8 cellular contexts compared by ENCODE assay signal in the genomic region with DNA sequence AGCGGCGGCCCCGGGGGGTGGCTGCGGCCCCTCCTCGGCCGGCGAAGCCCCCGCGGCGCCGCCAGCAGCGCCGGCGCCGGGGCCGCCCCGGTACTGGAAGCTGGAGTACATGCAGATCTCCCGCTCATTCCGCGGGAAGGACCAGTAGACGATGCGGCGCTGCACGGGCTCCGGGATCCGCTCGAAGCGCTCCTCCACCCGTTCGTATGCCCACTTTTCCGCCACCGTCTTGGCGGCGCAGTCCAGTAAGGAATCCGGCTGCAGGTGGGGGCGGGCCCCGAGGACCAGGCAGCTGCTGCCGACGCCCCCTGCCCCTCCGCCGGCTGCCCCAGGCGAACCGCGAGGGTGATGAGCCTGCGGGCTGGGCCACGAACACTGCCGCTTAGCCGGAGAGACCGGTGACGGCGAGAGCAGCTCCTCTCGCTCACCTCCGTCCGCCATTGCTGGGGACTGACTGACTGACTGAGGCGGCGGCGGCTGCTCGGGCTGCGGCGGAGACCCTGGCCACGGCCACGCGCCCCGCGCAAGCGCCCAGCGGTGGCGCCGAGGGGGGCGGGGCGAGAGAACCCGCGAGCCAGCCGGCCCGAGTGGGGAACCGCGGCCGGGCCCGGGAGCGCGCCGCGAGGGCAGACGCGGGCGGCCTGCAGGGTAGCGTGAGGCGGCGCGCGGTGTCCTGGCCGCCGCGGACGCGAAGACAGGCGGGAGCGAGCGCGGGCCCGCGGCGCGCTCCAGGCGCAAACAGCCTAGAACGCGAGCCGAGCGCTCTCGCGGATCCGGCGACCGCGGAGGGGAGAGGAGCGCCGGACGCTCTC. TPM values are rescaled to one million over a fixed set of nuclear protein-coding genes. Genes with fewer than 3 reads are reported as not detected.
DNase-seq lines count a peak whose midpoint lies in the region; ATAC-seq and TF ChIP-seq lines count a peak whose summit lies in the region.

A gene (minus strand): TSS at position 696 of the 812 bp plus-strand sequence. CDS start 255 bp downstream, at position 441.

- H3K9me3 ChIP-seq in HUES64 (ENCODE audit: insufficient read depth, low read depth, low read length) (no peaks in the 10 kb centered on the region), SK-N-MC (ENCODE audit: low read depth, low read length) (no peaks in the 10 kb centered on the region), heart left ventricle (no peaks in the 10 kb centered on the region), parathyroid adenoma (ENCODE audit: control insufficient read depth, low read length) (no peaks in the 10 kb centered on the region), tibial artery (no peaks in the 10 kb centered on the region)

- peak within 1 kb of the TSS; percentile 91 for H2AFZ ChIP-seq in parathyroid adenoma

- H3K27ac ChIP-seq in HUES64 (ENCODE audit: low read depth, low read length) = peak within 1 kb of the TSS; percentile 35; the same call in 1 of the 2 replicates
- H3K27ac ChIP-seq in SK-N-MC = no peak within 1 kb of the TSS
- H3K27ac ChIP-seq in heart left ventricle = peak within 1 kb of the TSS; percentile 16 to 90 (median 83)
- H3K27ac ChIP-seq in parathyroid adenoma = peak within 1 kb of the TSS; percentile 80
- H3K27ac ChIP-seq in tibial artery = peak within 1 kb of the TSS; percentile 79 to 92

- H3K27me3 ChIP-seq in HUES64 (ENCODE audit: insufficient read depth, low read length) (peaks cover 68% of the 10 kb centered on the region), heart left ventricle (peaks cover 0 to 29% (median 0%) of the 10 kb centered on the region in 9 donors), parathyroid adenoma (ENCODE audit: control insufficient read depth, insufficient read depth, low read length) (no peaks in the 10 kb centered on the region), tibial artery (no peaks in the 10 kb centered on the region)

- WGBS in HUES64 = under 1% methylated on average over 118 of the region's 118 CpGs
- WGBS in heart left ventricle, 4 donors = 0 to 1% (median 1%) methylated on average over 28 to 118 of the region's 118 CpGs

- ATAC-seq in GM19043 (IDR thresholded peaks at IDR 0.05; ENCODE audit: low read depth, unreplicated experiment) = peak; percentile 57
- ATAC-seq in heart left ventricle = peak; percentile 88 to 97 (median 92)

- DNase-seq in AG09309 (ENCODE audit: low read depth) (no peak), SK-N-MC (ENCODE audit: low read depth, low spot score) (no peak), heart left ventricle (peak; percentile 52 to 83 (median 63)), tibial artery (peak; percentile 38 to 74)
- DNase-seq in activated naive CD8-positive, alpha-beta T cell treated with anti-CD3 and anti-CD28 coated beads, Interleukin-2, amount 50 U/mL, for 16 hours (ENCODE audit: low read depth, low spot score) = peak; percentile 13

- H3K36me3 ChIP-seq in HUES64 (ENCODE audit: insufficient read depth, low read length) = no peaks in the 10 kb centered on the region
- H3K36me3 ChIP-seq in SK-N-MC (ENCODE audit: insufficient read depth, low read length) = no peaks in the 10 kb centered on the region
- H3K36me3 ChIP-seq in heart left ventricle = no peaks in the 10 kb centered on the region
- no peaks in the 10 kb centered on the region for H3K36me3 ChIP-seq in parathyroid adenoma (ENCODE audit: control insufficient read depth, insufficient read depth, low read length)
- H3K36me3 ChIP-seq in tibial artery = no peaks in the 10 kb centered on the region

- intact Hi-C loops in heart left ventricle (cut with DNase I) = loop anchor here in 2 of 10 donors (5.0 to 10.0 kb wide), 2 partner anchors 96 to 191 kb away; a partner anchor contains a TSS
- intact Hi-C loops in tibial artery (cut with DNase I; ENCODE audit: low total_unique reads) = no loop called here

- TF ChIP-seq CTCF in AG09309 (IDR thresholded peaks at IDR 0.05; ENCODE audit: control insufficient read depth, insufficient read depth, low read depth, low read length, missing control alignments) (no peak), heart left ventricle (IDR thresholded peaks at IDR 0.05) (no peak), parathyroid adenoma (IDR thresholded peaks at IDR 0.05) (no peak), tibial artery (IDR thresholded peaks at IDR 0.05) (peak in 1 of 2 experiments; percentile 4)

- H3K4me3 ChIP-seq in AG09309 (ENCODE audit: control insufficient read depth, low read depth, low read length) (peak within 1 kb of the TSS; percentile 56), HUES64 (ENCODE audit: low read length) (peak within 1 kb of the TSS; percentile 90), SK-N-MC (peak within 1 kb of the TSS; percentile 89), heart left ventricle (peak within 1 kb of the TSS; percentile 71 to 95 (median 84)), parathyroid adenoma (ENCODE audit: low read depth, low read length) (peak within 1 kb of the TSS; percentile 63), tibial artery (peak within 1 kb of the TSS; percentile 74 to 92)

- TF ChIP-seq POLR2A in heart left ventricle (IDR thresholded peaks at IDR 0.05) = peak in 1 of 2 donors; percentile 22

- no peaks in the 10 kb centered on the region for H3K79me2 ChIP-seq in parathyroid adenoma

- peak within 1 kb of the TSS; percentile 83 for H3K4me2 ChIP-seq in parathyroid adenoma (ENCODE audit: low read length)

- H3K9ac ChIP-seq in HUES64 (ENCODE audit: low read depth, low read length) (peak within 1 kb of the TSS; percentile 80), SK-N-MC (ENCODE audit: insufficient read length) (no peak within 1 kb of the TSS), parathyroid adenoma (peak within 1 kb of the TSS; percentile 28)

- peaks cover 20% of the 10 kb centered on the region for H3K4me1 ChIP-seq in HUES64 (ENCODE audit: insufficient read depth, low read length)
- peaks cover 0 to 28% (median 8%) of the 10 kb centered on the region in 12 donors for H3K4me1 ChIP-seq in heart left ventricle
- H3K4me1 ChIP-seq in parathyroid adenoma = peaks cover 2% of the 10 kb centered on the region
- peaks cover 0 to 23% (median 9%) of the 10 kb centered on the region in 4 donors for H3K4me1 ChIP-seq in tibial artery

RNA-seq across cellular contexts. Expression of the gene that starts here (rescaled TPM):
- polyA plus RNA-seq in HUES64 (2013, experiment 1 of 2) = 2.9 TPM
- polyA plus RNA-seq in HUES64 (2013, experiment 2 of 2) = 3.7 TPM
- 1 to 10 TPM in 4 of 9 donors, under 1 TPM in 5; 0.39 to 1.7 (median 0.99) TPM for total RNA-seq in heart left ventricle
- under 1 TPM; 0.19 to 0.30 TPM for polyA plus RNA-seq in heart left ventricle

Comparison
In these comparisons a context has a peak if more than half of its experiments do, and no peak if none do; other contexts are left out.
1. DNase-seq: peak in activated naive CD8-positive, alpha-beta T cell treated with anti-CD3 and anti-CD28 coated beads, Interleukin-2, amount 50 U/mL, for 16 hours (single experiment), heart left ventricle (5 of 5) and tibial artery (2 of 2); none in AG09309 (single experiment) and SK-N-MC (single experiment).
2. Peak in every context shown above with its lines, with median percentiles within 50 percentile points of each other: H3K4me3 ChIP-seq.